In the genomic region with DNA sequence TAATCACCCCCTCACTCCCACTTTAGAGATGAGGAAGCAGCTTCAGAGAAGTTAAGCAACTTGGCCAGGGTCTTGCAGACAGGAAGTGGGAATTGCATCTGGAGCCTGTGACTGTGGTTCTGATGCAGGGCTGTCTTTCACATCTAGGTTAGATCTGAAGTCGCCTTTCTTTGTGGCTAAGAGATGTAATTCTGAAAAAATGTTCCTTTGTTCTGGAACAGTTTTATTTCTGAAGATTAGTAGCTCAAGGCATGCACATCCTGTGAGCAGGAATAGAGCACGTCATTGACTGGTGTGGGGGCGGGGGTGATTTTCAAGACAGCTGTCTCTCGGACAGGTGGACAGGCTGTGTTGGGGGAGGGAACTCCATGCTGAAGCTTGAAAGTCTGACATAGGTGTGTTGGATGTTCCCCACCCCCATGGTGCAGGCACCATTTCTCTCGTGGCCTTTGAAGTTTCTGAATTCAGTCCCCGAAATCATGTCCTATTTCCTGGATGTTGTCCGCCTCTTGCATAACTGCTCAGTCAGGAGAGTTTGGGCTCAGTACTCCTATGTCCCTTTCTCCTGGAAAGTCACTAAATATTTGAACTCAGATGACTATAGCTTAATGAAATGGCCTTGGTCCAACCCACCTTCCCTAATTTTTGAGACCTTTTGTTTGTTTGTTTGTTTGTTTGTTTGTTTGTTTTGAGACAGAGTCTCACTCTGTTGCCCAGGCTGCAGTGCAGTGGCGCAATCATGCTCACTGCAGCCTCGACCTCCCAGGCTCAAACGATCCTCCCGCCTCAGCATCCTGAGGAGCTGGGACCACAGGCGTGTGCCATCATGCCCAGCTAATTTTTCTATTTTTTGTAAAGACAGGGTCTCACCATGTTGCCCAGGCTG, we compare ENCODE assay signal across 8 cellular contexts. TPM values are rescaled to one million over a fixed set of nuclear protein-coding genes. Genes with fewer than 3 reads are reported as not detected.
DNase-seq lines count a peak whose midpoint lies in the region; ATAC-seq and TF ChIP-seq lines count a peak whose summit lies in the region.

No MANE protein-coding gene starts in this region.

- H3K27me3 Mint-ChIP-seq in MCF 10A (ENCODE audit: insufficient read depth, unreplicated experiment): no peaks in the 10 kb centered on the region

- ATAC-seq in HG02938 (IDR thresholded peaks at IDR 0.05; ENCODE audit: unreplicated experiment): no peak
- ATAC-seq in HG02970 (IDR thresholded peaks at IDR 0.05; ENCODE audit: low FRiP score, unreplicated experiment): no peak
- ATAC-seq in GM18858 (IDR thresholded peaks at IDR 0.05; ENCODE audit: unreplicated experiment): no peak

- POLR2A ChIA-PET in MCF 10A (lab: Yijun Ruan, JAX): interaction anchor here (1.1 kb wide), 1 partner anchor 22 kb away, joined by 7 read pairs; no protein-coding TSS in a partner anchor

- DNase-seq in EH (ENCODE audit: low read depth) (peak; percentile 93), NCI-H226 (peak; percentile 75), MCF 10A (ENCODE audit: unreplicated experiment) (peak; percentile 36), mucosa of gallbladder (ENCODE audit: low spot score) (peak; percentile 21), GM10266 (ENCODE audit: extremely low spot score) (no peak)

- TF ChIP-seq CTCF in MCF 10A (IDR thresholded peaks at IDR 0.05; ENCODE audit: unreplicated experiment): no peak
- no peak for TF ChIP-seq CTCF in GM10266 (IDR thresholded peaks at IDR 0.05; ENCODE audit: control insufficient read depth, insufficient read depth, low read depth, missing control alignments)

- CTCF ChIA-PET in MCF 10A (lab: Yijun Ruan, JAX): interaction anchor here (0.6 to 1.0 kb wide), 3 partner anchors 44 to 851 kb away, joined by 3 to 4 read pairs (median 4); no protein-coding TSS in a partner anchor

- H3K4me1 Mint-ChIP-seq in MCF 10A (ENCODE audit: insufficient read depth, unreplicated experiment): peaks cover 6% of the 10 kb centered on the region

- H3K4me3 Mint-ChIP-seq in MCF 10A (ENCODE audit: unreplicated experiment): no peak overlapping the region

- BruUV-seq in MCF 10A (replicated peaks; lab: Mats Ljungman, UMichigan): no TSS peak

- H3K36me3 Mint-ChIP-seq in MCF 10A (ENCODE audit: insufficient read depth, unreplicated experiment): no peaks in the 10 kb centered on the region

- H3K9me3 Mint-ChIP-seq in MCF 10A (ENCODE audit: unreplicated experiment): no peaks in the 10 kb centered on the region

- intact Hi-C loops in MCF 10A (cut with micrococcal nuclease): no loop called here

- H3K27ac Mint-ChIP-seq in MCF 10A (ENCODE audit: low read depth, unreplicated experiment): no peak overlapping the region

RNA-seq across cellular contexts. Expression of gene HERPUD1, which starts 21.0 kb away (rescaled TPM):
- total RNA-seq in MCF 10A (2022) (201 and 242 TPM in 2 replicates), mucosa of gallbladder (144 TPM)

RNA-seq across cellular contexts. Expression of gene SLC12A3, which starts 45.9 kb away (rescaled TPM):
- total RNA-seq in MCF 10A (2022) (not detected in 2 replicates), mucosa of gallbladder (0.20 TPM)

RNA-seq across cellular contexts. Expression of gene CETP, which starts 50.9 kb away (rescaled TPM):
- total RNA-seq in MCF 10A (2022) (not detected in 2 replicates), mucosa of gallbladder (0.26 TPM)
